9 cellular contexts compared by ENCODE assay signal in genomic region chr19:14561832-14562351, GRCh38. TPM values are rescaled to one million over a fixed set of nuclear protein-coding genes. Genes with fewer than 3 reads are reported as not detected.
DNase-seq lines count a peak whose midpoint lies in the region; ATAC-seq, FAIRE-seq and TF ChIP-seq lines count a peak whose summit lies in the region.
"Had no signal": no experiment of that assay in that cellular context is flagged by ENCODE, and none has a peak within 500 bp of the region (broad histone marks: within the 10 kb centered on the region; RNA-seq: fewer than 3 reads in every experiment).

No MANE protein-coding gene starts in this region.

- H3K27me3 Mint-ChIP-seq in mesothelial cell of epicardium (ENCODE audit: low read depth), result no peaks in the 10 kb centered on the region

- peaks cover 7 to 33% (median 12%) of the 10 kb centered on the region in 4 donors for H3K4me1 ChIP-seq in upper lobe of left lung

- H3K36me3 ChIP-seq in upper lobe of left lung, result peaks cover 5 to 32% (median 16%) of the 10 kb centered on the region in 4 donors

- no peak overlapping the region for H3K4me3 Mint-ChIP-seq in mesothelial cell of epicardium

- H3K9me3 ChIP-seq in upper lobe of left lung, result no peaks in the 10 kb centered on the region

- no peak for TF ChIP-seq POLR2A in upper lobe of left lung (IDR thresholded peaks at IDR 0.05)

- no peaks in the 10 kb centered on the region for H3K27me3 ChIP-seq in upper lobe of left lung

- H3K9me3 Mint-ChIP-seq in mesothelial cell of epicardium, result no peaks in the 10 kb centered on the region

- H3K27ac ChIP-seq in epithelial cell of prostate (peak overlapping the region; percentile 86), upper lobe of left lung (peak overlapping the region; percentile 21 to 69 (median 41))
- H3K27ac ChIP-seq: WERI-Rb-1 had no signal

- H3K36me3 Mint-ChIP-seq in mesothelial cell of epicardium, result peaks cover 2% of the 10 kb centered on the region

- peak overlapping the region; percentile 68 for H3K27ac Mint-ChIP-seq in mesothelial cell of epicardium

- peaks cover 16% of the 10 kb centered on the region for H3K4me1 Mint-ChIP-seq in mesothelial cell of epicardium

- WGBS in upper lobe of left lung, 2 donors, result 61 to 74% methylated on average over 13 to 15 of the region's 22 CpGs

- ATAC-seq in upper lobe of left lung (ENCODE audit: low FRiP score in 2 of 2) (no peak), HG03159 (IDR thresholded peaks at IDR 0.05; ENCODE audit: unreplicated experiment) (no peak)

- H3K4me3 ChIP-seq in upper lobe of left lung, result no peak overlapping the region

- no peak for FAIRE-seq in D721Med (lab: Jason Lieb, UNC)

- TF ChIP-seq CTCF in mesothelial cell of epicardium (IDR thresholded peaks at IDR 0.05; ENCODE audit: unreplicated experiment) (no peak), upper lobe of left lung (IDR thresholded peaks at IDR 0.05) (no peak), D721Med (IDR thresholded peaks at IDR 0.05; ENCODE audit: insufficient read depth, missing control alignments) (no peak)

- TF ChIP-seq EP300 in upper lobe of left lung (IDR thresholded peaks at IDR 0.05), result no peak

- DNase-seq in NCI-H2196 treated with DMSO at 0.1 percent for 48 hours (lab: John Stamatoyannopoulos, UW; ENCODE audit: unreplicated experiment) (peak; percentile 64), epithelial cell of prostate (ENCODE audit: low read depth, low spot score) (no peak), mesothelial cell of epicardium (ENCODE audit: low spot score in 2 of 2, unreplicated experiment in 2 of 2) (no peak), upper lobe of left lung (peak in 1 of 2 donors; percentile 74), D721Med (ENCODE audit: insufficient read length, low spot score) (no peak), LoVo (ENCODE audit: low spot score) (no peak)
- DNase-seq: effector CD8-positive, alpha-beta T cell; WERI-Rb-1 had no signal

RNA-seq across cellular contexts. Expression of gene NDUFB7, which starts 10.0 kb away (rescaled TPM):
- total RNA-seq in mesothelial cell of epicardium, result 117 to 122 TPM (median 119 TPM) in 3 replicates
- 100 to 1,000 TPM; 124 to 350 (median 171) TPM for total RNA-seq in upper lobe of left lung

RNA-seq across cellular contexts. Expression of gene CLEC17A, which starts 21.0 kb away (rescaled TPM):
- not detected in 3 replicates for total RNA-seq in mesothelial cell of epicardium
- total RNA-seq in upper lobe of left lung, result not detected

RNA-seq across cellular contexts. Expression of gene TECR, which starts 32.5 kb away (rescaled TPM):
- total RNA-seq in mesothelial cell of epicardium, result 111 to 116 TPM (median 115 TPM) in 3 replicates
- 100 to 1,000 TPM in 2 of 6 donors, 10 to 100 TPM in 4; 54.0 to 124 (median 80.6) TPM for total RNA-seq in upper lobe of left lung

RNA-seq across cellular contexts. Expression of gene DNAJB1, which starts 43.7 kb away (rescaled TPM):
- total RNA-seq in mesothelial cell of epicardium (106 to 113 TPM (median 110 TPM) in 3 replicates), upper lobe of left lung (100 to 1,000 TPM in 3 of 6 donors, 10 to 100 TPM in 3; 33.5 to 137 (median 101) TPM)
